8 cellular contexts compared by ENCODE assay signal in genomic region chr12:81257952-81258551, GRCh38.
DNase-seq lines count a peak whose midpoint lies in the region; ATAC-seq and TF ChIP-seq lines count a peak whose summit lies in the region.

No MANE protein-coding gene starts in this region.

- peak; percentile 70 for DNase-seq in DMS 273 (lab: John Stamatoyannopoulos, UW; ENCODE audit: unreplicated experiment)
- DNase-seq in DMS 273 treated with DMSO at 0.1 percent for 48 hours (lab: John Stamatoyannopoulos, UW), result no peak
- DNase-seq in NCI-H2107 (lab: John Stamatoyannopoulos, UW), result peak; percentile 25
- DNase-seq in amniotic epithelial cell (ENCODE audit: low read depth), result peak; percentile 48
- no peak for DNase-seq in GM19240 (ENCODE audit: insufficient read length, low spot score)

- 60% methylated on average over 4 of the region's 4 CpGs for WGBS in liver

- TF ChIP-seq CTCF in liver (IDR thresholded peaks at IDR 0.05; ENCODE audit: low read depth, low read length, missing input control), result peak; percentile 26

- peaks cover 0 to 3% (median 0%) of the 10 kb centered on the region in 4 donors for H3K4me1 ChIP-seq in liver (ENCODE audit: control insufficient read depth in 4 of 4, insufficient read depth in 4 of 4, low read length in 3 of 4)

- peak; percentile 76 to 78 for TF ChIP-seq RAD21 in liver (IDR thresholded peaks at IDR 0.05)

- H3K36me3 ChIP-seq in liver (ENCODE audit: control insufficient read depth in 4 of 4, insufficient read depth in 3 of 4, low read depth in 1 of 4, low read length in 3 of 4), result peaks cover 0 to 1% (median 0%) of the 10 kb centered on the region in 4 donors

- H3K27ac ChIP-seq in liver (ENCODE audit: low read depth in 1 of 2, low read length in 2 of 2), result no peak overlapping the region

- ATAC-seq in HG03521 (IDR thresholded peaks at IDR 0.05; ENCODE audit: unreplicated experiment) (no peak), GM21423 (IDR thresholded peaks at IDR 0.05; ENCODE audit: unreplicated experiment) (no peak)

- H3K9ac ChIP-seq in liver (ENCODE audit: low read depth in 1 of 2, low read length in 2 of 2), result no peak overlapping the region

- H3K9me3 ChIP-seq in liver (ENCODE audit: control insufficient read depth in 4 of 4, low read length in 3 of 4), result no peaks in the 10 kb centered on the region

- no peaks in the 10 kb centered on the region for H3K27me3 ChIP-seq in liver (ENCODE audit: control insufficient read depth in 4 of 4, insufficient read depth in 4 of 4, low read length in 3 of 4)

- H3K4me3 ChIP-seq in liver (ENCODE audit: low read depth in 1 of 3, low read length in 3 of 3), result no peak overlapping the region

TF ChIP-seq in liver, 16 proteins besides CTCF, POLR2A, EP300 and RAD21:
- no peak for TF ChIP-seq JUND (IDR thresholded peaks at IDR 0.05)
- TF ChIP-seq HNF4A (conservative IDR thresholded peaks at IDR 0.05), result no peak
- no peak for TF ChIP-seq NR2F2 (IDR thresholded peaks at IDR 0.05)
- TF ChIP-seq MAX (IDR thresholded peaks at IDR 0.05), result no peak
- TF ChIP-seq TAF1 (conservative IDR thresholded peaks at IDR 0.05), result no peak
- no peak for TF ChIP-seq HNF4G (IDR thresholded peaks at IDR 0.05)
- TF ChIP-seq GABPA (IDR thresholded peaks at IDR 0.05 in 1 of 2, conservative IDR thresholded peaks at IDR 0.05 in 1 of 2), result no peak
- TF ChIP-seq FOXA1 (IDR thresholded peaks at IDR 0.05), result no peak
- TF ChIP-seq RXRA (IDR thresholded peaks at IDR 0.05), result no peak
TF ChIP-seq in liver: peak in this region for 0.

Comparison
In these comparisons a context has a peak if more than half of its experiments do, and no peak if none do; other contexts are left out.
1. DNase-seq: peak in DMS 273 (single experiment), NCI-H2107 (single experiment) and amniotic epithelial cell (single experiment); none in DMS 273 treated with DMSO at 0.1 percent for 48 hours (single experiment) and GM19240 (single experiment).